In the genomic region with DNA sequence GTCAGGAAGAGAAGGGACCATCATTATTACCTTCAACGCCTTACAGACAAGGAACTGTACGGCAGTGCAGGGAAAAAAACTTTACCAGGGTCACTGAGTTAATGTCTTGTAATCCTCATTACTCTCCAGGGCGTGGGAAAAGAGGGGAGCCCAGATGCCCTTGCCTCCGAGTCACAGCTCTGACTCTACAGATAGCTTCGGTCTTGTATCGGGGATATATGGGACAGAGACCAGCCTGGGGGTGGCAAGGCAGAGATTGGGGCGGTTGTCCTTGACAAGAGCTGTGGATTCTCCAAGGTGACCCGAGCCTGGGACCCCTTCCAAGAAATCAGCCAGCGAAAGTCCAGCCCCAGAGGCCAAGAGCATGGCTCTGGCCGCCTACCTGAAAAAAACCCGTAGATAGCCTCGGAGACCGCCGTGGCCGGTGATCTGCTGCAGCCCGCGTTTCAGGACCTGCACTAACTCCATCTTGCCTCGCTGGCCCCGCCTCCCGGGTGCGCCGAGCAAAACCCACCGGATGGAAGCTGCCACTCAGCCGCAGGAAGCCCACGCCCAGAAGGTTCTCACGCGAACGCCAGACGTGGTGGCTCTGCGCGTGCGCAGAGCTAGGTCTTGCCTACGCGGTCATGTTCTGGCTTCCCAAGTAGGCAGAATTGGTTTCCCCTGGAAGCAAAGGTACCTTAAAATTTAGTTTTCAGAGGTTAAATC, we compare ENCODE assay signal across 8 cellular contexts. TPM values are rescaled to one million over a fixed set of nuclear protein-coding genes. Genes with fewer than 3 reads are reported as not detected.
A peak's percentile ranks its signal among the peaks of the same experiment; 100 is the strongest.
DNase-seq lines count a peak whose midpoint lies in the region; ATAC-seq, FAIRE-seq and TF ChIP-seq lines count a peak whose summit lies in the region.

A gene (minus strand): TSS at position 485 of the 708 bp plus-strand sequence. CDS start 17 bp downstream, at position 468.

- no peaks in the 10 kb centered on the region for H3K27me3 Mint-ChIP-seq in T-helper 1 cell treated with Interleukin-12 subunit alpha and Interleukin-12 subunit beta and Interleukin-4 antibody, amounts not matched to agents 30 μg/mL and 1 μg/mL, for 36 hours (ENCODE audit: low read depth)

- H3K4me3 Mint-ChIP-seq in T-helper 1 cell treated with Interleukin-12 subunit alpha and Interleukin-12 subunit beta and Interleukin-4 antibody, amounts not matched to agents 30 μg/mL and 1 μg/mL, for 36 hours, result peak within 1 kb of the TSS; percentile 94

- WGBS in psoas muscle, 3 donors, result 0 to 1% (median 0%) methylated on average over 32 to 34 of the region's 34 CpGs

- intact Hi-C loops in psoas muscle (cut with DNase I), result no loop called here

- peaks cover 0 to 19% of the 10 kb centered on the region in 2 donors for H3K4me1 ChIP-seq in right atrium auricular region
- H3K4me1 ChIP-seq in psoas muscle, result peaks cover 29% of the 10 kb centered on the region

- H3K9me3 ChIP-seq in right atrium auricular region (peaks cover 0 to 9% of the 10 kb centered on the region in 2 donors), psoas muscle (peaks cover 8% of the 10 kb centered on the region)

- H3K27ac Mint-ChIP-seq in T-helper 1 cell treated with Interleukin-12 subunit alpha and Interleukin-12 subunit beta and Interleukin-4 antibody, amounts not matched to agents 30 μg/mL and 1 μg/mL, for 36 hours, result peak within 1 kb of the TSS; percentile 91

- in situ Hi-C loops in GM13977 (cut with MboI; ENCODE audit: low pct_unique_long_range_greater_than_20kb, low sequenced_read_pairs, unreplicated experiment), result no loop called here

- H3K27ac ChIP-seq in right atrium auricular region (peak within 1 kb of the TSS; percentile 86 to 88), psoas muscle (peak within 1 kb of the TSS; percentile 89)

- peak within 1 kb of the TSS; percentile 74 to 83 for H3K4me3 ChIP-seq in right atrium auricular region
- peak within 1 kb of the TSS; percentile 91 for H3K4me3 ChIP-seq in psoas muscle

- no peaks in the 10 kb centered on the region for H3K27me3 ChIP-seq in right atrium auricular region
- no peaks in the 10 kb centered on the region for H3K27me3 ChIP-seq in psoas muscle (ENCODE audit: insufficient read depth in 3 of 3, low read length in 2 of 3)

- DNase-seq in GM13977 (ENCODE audit: low spot score) (peak; percentile 89), NCI-H1694 (lab: John Stamatoyannopoulos, UW) (peak; percentile 87), amygdala (lab: John Stamatoyannopoulos, UW) (peak; percentile 64 to 96 (median 89)), right atrium auricular region (ENCODE audit: low spot score) (peak; percentile 96), psoas muscle (peak; percentile 95 to 98), urothelium cell line (ENCODE audit: low spot score) (peak; percentile 91)

- H3K9me3 Mint-ChIP-seq in T-helper 1 cell treated with Interleukin-12 subunit alpha and Interleukin-12 subunit beta and Interleukin-4 antibody, amounts not matched to agents 30 μg/mL and 1 μg/mL, for 36 hours, result peaks cover 22% of the 10 kb centered on the region

- peak; percentile 81 for FAIRE-seq in urothelium cell line (lab: Jason Lieb, UNC)

- peaks cover 24% of the 10 kb centered on the region for H3K36me3 Mint-ChIP-seq in T-helper 1 cell treated with Interleukin-12 subunit alpha and Interleukin-12 subunit beta and Interleukin-4 antibody, amounts not matched to agents 30 μg/mL and 1 μg/mL, for 36 hours (ENCODE audit: low read depth)

- H3K4me1 Mint-ChIP-seq in T-helper 1 cell treated with Interleukin-12 subunit alpha and Interleukin-12 subunit beta and Interleukin-4 antibody, amounts not matched to agents 30 μg/mL and 1 μg/mL, for 36 hours (ENCODE audit: low read depth), result peaks cover 34% of the 10 kb centered on the region

- peaks cover 11% of the 10 kb centered on the region for H3K36me3 ChIP-seq in right atrium auricular region
- peaks cover 0 to 20% of the 10 kb centered on the region in 2 donors for H3K36me3 ChIP-seq in psoas muscle (ENCODE audit: insufficient read depth in 1 of 2, low read depth in 1 of 2)

- TF ChIP-seq CTCF in GM13977 (IDR thresholded peaks at IDR 0.05; ENCODE audit: extremely low read depth, insufficient read depth, missing control alignments) (no peak), right atrium auricular region (IDR thresholded peaks at IDR 0.05) (no peak), psoas muscle (IDR thresholded peaks at IDR 0.05) (no peak)

- ATAC-seq in HG02884 (IDR thresholded peaks at IDR 0.05; ENCODE audit: unreplicated experiment) (peak; percentile 95), psoas muscle (peak; percentile 99 to 100 (median 100))

RNA-seq across cellular contexts. Expression of the gene that starts here (rescaled TPM):
- 100 to 1,000 TPM; 378 to 472 TPM for total RNA-seq in right atrium auricular region
- total RNA-seq in psoas muscle, result 100 to 1,000 TPM; 189 to 280 (median 220) TPM
- 100 to 1,000 TPM; 254 to 389 (median 347) TPM for polyA plus RNA-seq in psoas muscle

Comparison
In these comparisons a context has a peak if more than half of its experiments do, and no peak if none do; other contexts are left out.
1. Peak in every context shown above with its lines: DNase-seq, ATAC-seq, H3K4me3 ChIP-seq and H3K27ac ChIP-seq.